In genomic region chr6:136244061-136244616, GRCh38 we compare ENCODE assay signal across 23 cellular contexts. TPM values are rescaled to one million over a fixed set of nuclear protein-coding genes. Genes with fewer than 3 reads are reported as not detected.
A peak's percentile ranks its signal among the peaks of the same experiment; 100 is the strongest.
DNase-seq lines count a peak whose midpoint lies in the region; ATAC-seq, FAIRE-seq and TF ChIP-seq lines count a peak whose summit lies in the region.
"Had no signal": no experiment of that assay in that cellular context is flagged by ENCODE, and none has a peak within 500 bp of the region (broad histone marks: within the 10 kb centered on the region; RNA-seq: fewer than 3 reads in every experiment).

No MANE protein-coding gene starts in this region.

- in situ Hi-C loops in GM23248 (cut with MboI) (no loop called here), K562 (cut with MboI) (no loop called here), HAP-1 (cut with MboI; ENCODE audit: low sequenced_read_pairs) (no loop called here)

- peaks cover 10% of the 10 kb centered on the region for H3K4me1 Mint-ChIP-seq in T-helper 17 cell

- no peaks in the 10 kb centered on the region for H3K9me1 ChIP-seq in K562 (ENCODE audit: control insufficient read depth, insufficient read depth, low read length)

- peaks cover 9% of the 10 kb centered on the region for H3F3A ChIP-seq in GM23248 (ENCODE audit: insufficient read depth)

- no peak overlapping the region for H3K27ac Mint-ChIP-seq in T-helper 17 cell
- H3K27ac Mint-ChIP-seq: CD14-positive monocyte had no signal

- no peaks in the 10 kb centered on the region for H3K36me3 Mint-ChIP-seq in T-helper 17 cell (ENCODE audit: low read depth)

- FAIRE-seq in K562 (lab: Jason Lieb, UNC) = no peak
- FAIRE-seq: A549, GM19239, H1, HTR-8/SVneo had no signal

- H3K4me3 ChIP-seq in AG04450 (ENCODE audit: low read depth, low read length) = no peak overlapping the region
- no peak overlapping the region for H3K4me3 ChIP-seq in GM23248
- no peak overlapping the region for H3K4me3 ChIP-seq in K562
- no peak overlapping the region for H3K4me3 ChIP-seq in HAP-1
- H3K4me3 ChIP-seq: A549, Peyer's patch, SJSA1 had no signal

- TF ChIP-seq CTCF in AG04450 (IDR thresholded peaks at IDR 0.05; ENCODE audit: low read depth, low read length) (no peak), K562 (IDR thresholded peaks at IDR 0.05 in 2 of 3, conservative IDR thresholded peaks at IDR 0.05 in 1 of 3; ENCODE audit: insufficient read depth in 2 of 3, low read depth in 1 of 3, low read length in 3 of 3) (no peak)

- H4K20me1 ChIP-seq in GM23248 (ENCODE audit: insufficient read depth) = no peaks in the 10 kb centered on the region
- no peaks in the 10 kb centered on the region for H4K20me1 ChIP-seq in K562 (replicated peaks; ENCODE audit: control insufficient read depth, insufficient read depth, low read length)

- ATAC-seq in K562 (peak; percentile 33; the same call in 1 of the 3 replicates), HG03469 (IDR thresholded peaks at IDR 0.05; ENCODE audit: unreplicated experiment) (no peak), T-helper 17 cell (no peak)
- ATAC-seq: A549 had no signal

- DNase-seq in AG04450 (ENCODE audit: low read depth, low spot score) (peak; percentile 37), GM23248 (peak; percentile 64), K562 (ENCODE audit: extremely low read depth in 1 of 4, low spot score in 3 of 4) (no peak), iris pigment epithelial cell (ENCODE audit: low read depth) (peak; percentile 76), NCI-H146 (lab: John Stamatoyannopoulos, UW) (no peak), HAP-1 (ENCODE audit: low spot score in 2 of 2) (no peak), T-helper 17 cell (no peak)
- DNase-seq: AML-193, DND-41, GF-D8, MM.1S, NCI-H1092, NCI-H2081, NCI-H446 treated with DMSO at 0.1 percent for 48 hours, Peyer's patch, SW 1271 had no signal

- no peak for TF ChIP-seq EP300 in K562 (IDR thresholded peaks at IDR 0.05; ENCODE audit: low read length)

- H3K79me2 ChIP-seq in GM23248 (ENCODE audit: insufficient read depth) (peaks cover 9% of the 10 kb centered on the region), K562 (ENCODE audit: control insufficient read depth, insufficient read depth, low read length) (peaks cover 9% of the 10 kb centered on the region)

- peak overlapping the region; percentile 31; the same call in 1 of the 2 replicates for H2AFZ ChIP-seq in GM23248
- no peak overlapping the region for H2AFZ ChIP-seq in K562 (ENCODE audit: low read depth, low read length)

- no peak for TF ChIP-seq RAD21 in K562 (CRISPR knock-in tag; conservative IDR thresholded peaks at IDR 0.05 in 1 of 2, IDR thresholded peaks at IDR 0.05 in 1 of 2)

- H3K4me2 ChIP-seq in GM23248 (ENCODE audit: unreplicated experiment) (peak overlapping the region; percentile 33), K562 (ENCODE audit: insufficient read depth, low read length) (no peak overlapping the region)
- H3K4me2 ChIP-seq: A549 had no signal

- no TSS peak for BruUV-seq in K562 (replicated peaks; lab: Mats Ljungman, UMichigan)

- no peaks in the 10 kb centered on the region for H3K9me2 ChIP-seq in GM23248 (ENCODE audit: insufficient read depth)

- H3K9ac ChIP-seq in GM23248 = no peak overlapping the region
- no peak overlapping the region for H3K9ac ChIP-seq in K562 (ENCODE audit: insufficient read depth in 1 of 2, low read depth in 2 of 2, low read length in 2 of 2)

- no peaks in the 10 kb centered on the region for H3K27me3 Mint-ChIP-seq in T-helper 17 cell

- no peak for TF ChIP-seq POLR2A in K562 (conservative IDR thresholded peaks at IDR 0.05)

- H3K27ac ChIP-seq in AG04450 (ENCODE audit: low read depth, low read length) (no peak overlapping the region), GM23248 (peak overlapping the region; percentile 31), K562 (ENCODE audit: extremely low read depth, low read depth, low read length) (no peak overlapping the region)
- H3K27ac ChIP-seq: A549, Peyer's patch, SJSA1 had no signal

- H3K9me3 ChIP-seq in AG04450 (ENCODE audit: control insufficient read depth, insufficient read depth, low read length) = no peaks in the 10 kb centered on the region
- no peaks in the 10 kb centered on the region for H3K9me3 ChIP-seq in GM23248 (ENCODE audit: low read depth)
- H3K9me3 ChIP-seq in K562 (replicated peaks; ENCODE audit: control insufficient read depth, insufficient read depth, low read depth, low read length) = no peaks in the 10 kb centered on the region
- H3K9me3 ChIP-seq in HAP-1 = no peaks in the 10 kb centered on the region
- no peaks in the 10 kb centered on the region for H3K9me3 ChIP-seq in T-helper 17 cell (ENCODE audit: control insufficient read depth, low read length, poor library complexity, severe bottlenecking)
- H3K9me3 ChIP-seq: A549, Peyer's patch, SJSA1 had no signal

- H3K27me3 ChIP-seq in AG04450 (ENCODE audit: control insufficient read depth, insufficient read depth, low read length) = no peaks in the 10 kb centered on the region
- H3K27me3 ChIP-seq in GM23248 (replicated peaks; ENCODE audit: insufficient read depth) = no peaks in the 10 kb centered on the region
- H3K27me3 ChIP-seq in K562 (ENCODE audit: control insufficient read depth in 2 of 2, insufficient read depth in 2 of 2, low read length in 2 of 2) = no peaks in the 10 kb centered on the region
- no peaks in the 10 kb centered on the region for H3K27me3 ChIP-seq in HAP-1 (ENCODE audit: low read depth)
- H3K27me3 ChIP-seq: Peyer's patch, SJSA1 had no signal

- WGBS in GM23248 (ENCODE audit: low coverage in 1 of 2, low lambda C conversion rate in 2 of 2, missing lambda C conversion rate in 2 of 2), 2 experiments = 47 to 55% methylated on average over 5 of the region's 5 CpGs
- WGBS in K562 (ENCODE audit: insufficient coverage, low coverage, missing lambda C conversion rate) = 84% methylated on average over 5 of the region's 5 CpGs

- H3K36me3 ChIP-seq in GM23248 (ENCODE audit: low read depth) (no peaks in the 10 kb centered on the region; the same call in 1 of the 2 replicates), K562 (ENCODE audit: control insufficient read depth, insufficient read depth, low read length) (peaks cover 88% of the 10 kb centered on the region), HAP-1 (replicated peaks) (peaks cover 33% of the 10 kb centered on the region)
- H3K36me3 ChIP-seq: Peyer's patch had no signal

- no peak overlapping the region for H3K4me3 Mint-ChIP-seq in T-helper 17 cell
- H3K4me3 Mint-ChIP-seq: CD14-positive monocyte had no signal

- POLR2A ChIA-PET in AG04450 (lab: Yijun Ruan, JAX) = no interaction called here
- POLR2A ChIA-PET in K562 (lab: Yijun Ruan, JAX) = no interaction called here

- H3K4me1 ChIP-seq in GM23248 (ENCODE audit: insufficient read depth) = peaks cover 13% of the 10 kb centered on the region; the same call in 1 of the 2 replicates
- H3K4me1 ChIP-seq in K562 (replicated peaks in 1 of 2; ENCODE audit: control insufficient read depth in 2 of 2, insufficient read depth in 2 of 2, low read length in 2 of 2) = peaks cover 0 to 4% of the 10 kb centered on the region in 2 experiments; a peak in 1 of 5 replicates
- H3K4me1 ChIP-seq in HAP-1 = peaks cover 8% of the 10 kb centered on the region
- H3K4me1 ChIP-seq: Peyer's patch had no signal

- intact Hi-C loops in K562 (cut with micrococcal nuclease) = no loop called here

- CTCF ChIA-PET in AG04450 (lab: Charles Lee) = interaction anchor here (0.7 to 1.7 kb wide), 2 partner anchors 18 to 39 kb away, joined by 4 to 9 read pairs; no protein-coding TSS in a partner anchor
- CTCF ChIA-PET in K562 (lab: Yijun Ruan, JAX; ENCODE audit: low intra/inter-chr PET ratio) = no interaction called here

RNA-seq across cellular contexts. Expression of gene MTFR2, which starts 6.0 kb away (rescaled TPM):
- polyA plus RNA-seq in AG04450 (2011; rRNA removed) (2.6 and 3.3 TPM in 2 replicates), GM23248 (2016; fragmentation: Nextera tagmentation; extraction: Ambion mirVana) (2.5 and 3.1 TPM in 2 replicates), K562 (2011; rRNA removed) (46.7 and 60.1 TPM in 2 replicates), K562 (2014; fragmentation: Illumina TruSeq; extraction: Trizol) (44.7 and 63.3 TPM in 2 replicates), K562 (2014; fragmentation: Nextera tagmentation; extraction: Ambion mirVana) (10 to 100 TPM; 45.9 to 49.7 TPM), K562 (2014; rRNA removed) (44.6 and 51.8 TPM in 2 replicates)
- polyA minus RNA-seq in AG04450 (2011; rRNA and poly(A)+ RNA removed) = 3.1 and 3.7 TPM in 2 replicates
- total RNA-seq in GM23248 (2014; rRNA removed; shearing (Covaris generic)) = not detected in 2 replicates
- total RNA-seq in K562 (2011; cell fraction: chromatin; rRNA removed; ENCODE audit: low replicate concordance) = 37.8 and 63.0 TPM in 2 replicates
- total RNA-seq in K562 (2011; cell fraction: nucleolus; rRNA removed) = 19.2 and 24.3 TPM in 2 replicates
- total RNA-seq in K562 (2011; cell fraction: nucleoplasm; rRNA removed) = 26.3 and 35.2 TPM in 2 replicates
- total RNA-seq in K562 (2014; rRNA removed) (10.0 and 10.1 TPM in 2 replicates), K562 (2014; rRNA removed; fragmentation: Illumina TruSeq; extraction: Trizol) (25.0 and 31.3 TPM in 2 replicates), K562 (2015; rRNA removed; fragmentation: Illumina TruSeq; extraction: Trizol) (17.2 and 17.3 TPM in 2 replicates), K562 (2021) (25.7 and 29.1 TPM in 2 replicates), T-helper 17 cell (1 to 10 TPM; 2.9 to 4.5 TPM)
- 45.1 and 49.3 TPM in 2 replicates for polyA plus RNA-seq in K562 (2011; cell fraction: cytosol; rRNA removed)
- polyA plus RNA-seq in K562 (2011; cell fraction: nucleus; rRNA removed) = 41.8 and 51.2 TPM in 2 replicates
- polyA plus RNA-seq in K562 (2012) = 25.7 and 27.7 TPM in 2 replicates
- polyA minus RNA-seq in K562 (2011; rRNA and poly(A)+ RNA removed) = 33.7 and 33.9 TPM in 2 replicates
- polyA minus RNA-seq in K562 (2011; cell fraction: cytosol; rRNA and poly(A)+ RNA removed) = 7.5 and 13.0 TPM in 2 replicates
- polyA minus RNA-seq in K562 (2011; cell fraction: nucleus; rRNA and poly(A)+ RNA removed) = 29.8 and 32.0 TPM in 2 replicates

RNA-seq across cellular contexts. Expression of gene BCLAF1, which starts 45.5 kb away (rescaled TPM):
- polyA plus RNA-seq in AG04450 (2011; rRNA removed) (75.0 and 117 TPM in 2 replicates), GM23248 (2016; fragmentation: Nextera tagmentation; extraction: Ambion mirVana) (78.0 and 78.3 TPM in 2 replicates), K562 (2011; rRNA removed) (96.1 and 102 TPM in 2 replicates), K562 (2014; fragmentation: Illumina TruSeq; extraction: Trizol) (165 and 195 TPM in 2 replicates), K562 (2014; fragmentation: Nextera tagmentation; extraction: Ambion mirVana) (10 to 100 TPM; 65.4 to 87.3 TPM), K562 (2014; rRNA removed) (93.8 and 116 TPM in 2 replicates)
- 58.9 and 125 TPM in 2 replicates for polyA minus RNA-seq in AG04450 (2011; rRNA and poly(A)+ RNA removed)
- 62.6 and 80.3 TPM in 2 replicates for total RNA-seq in GM23248 (2014; rRNA removed; shearing (Covaris generic))
- 137 and 633 TPM in 2 replicates for total RNA-seq in K562 (2011; cell fraction: chromatin; rRNA removed; ENCODE audit: low replicate concordance)
- total RNA-seq in K562 (2011; cell fraction: nucleolus; rRNA removed) = 47.0 and 65.4 TPM in 2 replicates
- 148 and 223 TPM in 2 replicates for total RNA-seq in K562 (2011; cell fraction: nucleoplasm; rRNA removed)
- total RNA-seq in K562 (2014; rRNA removed) (182 and 286 TPM in 2 replicates), K562 (2014; rRNA removed; fragmentation: Illumina TruSeq; extraction: Trizol) (206 and 262 TPM in 2 replicates), K562 (2015; rRNA removed; fragmentation: Illumina TruSeq; extraction: Trizol) (253 and 263 TPM in 2 replicates), K562 (2021) (144 and 165 TPM in 2 replicates), T-helper 17 cell (100 to 1,000 TPM; 492 to 543 TPM)
- 23.3 and 33.3 TPM in 2 replicates for polyA plus RNA-seq in K562 (2011; cell fraction: cytosol; rRNA removed)
- 105 and 150 TPM in 2 replicates for polyA plus RNA-seq in K562 (2011; cell fraction: nucleus; rRNA removed)
- polyA plus RNA-seq in K562 (2012) = 53.6 and 80.8 TPM in 2 replicates
- polyA minus RNA-seq in K562 (2011; rRNA and poly(A)+ RNA removed) = 302 and 350 TPM in 2 replicates
- 82.9 and 149 TPM in 2 replicates for polyA minus RNA-seq in K562 (2011; cell fraction: cytosol; rRNA and poly(A)+ RNA removed)
- 169 and 344 TPM in 2 replicates for polyA minus RNA-seq in K562 (2011; cell fraction: nucleus; rRNA and poly(A)+ RNA removed)

Comparison
In these comparisons a context has a peak if more than half of its experiments do, and no peak if none do; other contexts are left out.
1. DNase-seq: peak in AG04450 (single experiment), GM23248 (single experiment) and iris pigment epithelial cell (single experiment); none in K562 (0 of 4), NCI-H146 (single experiment), HAP-1 (0 of 2) and T-helper 17 cell (0 of 3).